Comparison of ENCODE assay signal across 8 cellular contexts in genomic region chr2:87193336-87193735, GRCh38.
DNase-seq lines count a peak whose midpoint lies in the region; ATAC-seq and TF ChIP-seq lines count a peak whose summit lies in the region.
"Not testable (repeated sequence)": the region's sequence is repeated elsewhere in the genome, so short reads cannot be mapped to it uniquely, and the experiment has no call there.

No MANE protein-coding gene starts in this region.

- H3K27me3 ChIP-seq in heart left ventricle: not testable (repeated sequence)

- H3K9me3 ChIP-seq in heart left ventricle: not testable (repeated sequence)

- H3K4me1 ChIP-seq in heart left ventricle: not testable (repeated sequence)

- TF ChIP-seq POLR2A in heart left ventricle (IDR thresholded peaks at IDR 0.05): not testable (repeated sequence)

- H3K27me3 Mint-ChIP-seq in CD14-positive monocyte (ENCODE audit: low read depth in 3 of 3); HFFc6 (ENCODE audit: insufficient read depth); activated CD8-positive, alpha-beta memory T cell treated with anti-CD3 and anti-CD28 coated beads, Interleukin-2, amount 10 ng/mL, durations not matched to agents 7 days and 5 days; osteocyte (ENCODE audit: unreplicated experiment): not testable (repeated sequence)

- not testable (repeated sequence) for H3K36me3 Mint-ChIP-seq in CD14-positive monocyte; HFFc6 (ENCODE audit: low read depth); activated CD8-positive, alpha-beta memory T cell treated with anti-CD3 and anti-CD28 coated beads, Interleukin-2, amount 10 ng/mL, durations not matched to agents 7 days and 5 days; osteocyte (ENCODE audit: unreplicated experiment)

- TF ChIP-seq CTCF in CD14-positive monocyte (IDR thresholded peaks at IDR 0.05) (peak; percentile 17), HFFc6 (IDR thresholded peaks at IDR 0.05) (peak; percentile 20; the same call in 1 of the 2 replicates), heart left ventricle (IDR thresholded peaks at IDR 0.05) (peak in 1 of 12 donors; percentile 10), osteocyte (IDR thresholded peaks at IDR 0.05) (peak; percentile 12)

- not testable (repeated sequence) for H3K4me1 Mint-ChIP-seq in CD14-positive monocyte; HFFc6 (ENCODE audit: low read depth); activated CD8-positive, alpha-beta memory T cell treated with anti-CD3 and anti-CD28 coated beads, Interleukin-2, amount 10 ng/mL, durations not matched to agents 7 days and 5 days; osteocyte (ENCODE audit: unreplicated experiment)

- not testable (repeated sequence) for H3K27ac ChIP-seq in heart left ventricle

- not testable (repeated sequence) for H3K9me3 Mint-ChIP-seq in CD14-positive monocyte; HFFc6; activated CD8-positive, alpha-beta memory T cell treated with anti-CD3 and anti-CD28 coated beads, Interleukin-2, amount 10 ng/mL, durations not matched to agents 7 days and 5 days (ENCODE audit: low read depth); osteocyte (ENCODE audit: unreplicated experiment)

- H3K27ac Mint-ChIP-seq in CD14-positive monocyte; HFFc6; activated CD8-positive, alpha-beta memory T cell treated with anti-CD3 and anti-CD28 coated beads, Interleukin-2, amount 10 ng/mL, durations not matched to agents 7 days and 5 days; osteocyte (ENCODE audit: unreplicated experiment): not testable (repeated sequence)

- DNase-seq in CD14-positive monocyte (ENCODE audit: low spot score); HFFc6; activated CD8-positive, alpha-beta memory T cell treated with anti-CD3 and anti-CD28 coated beads, Interleukin-2, amount 10 ng/mL, durations not matched to agents 7 days and 5 days; heart left ventricle; osteocyte (ENCODE audit: extremely low spot score, unreplicated experiment): not testable (repeated sequence)
- DNase-seq in NCI-H82 (lab: John Stamatoyannopoulos, UW): peak; percentile 11

- intact Hi-C loops in CD14-positive monocyte (cut with micrococcal nuclease); heart left ventricle (cut with DNase I): not testable (repeated sequence)

- H3K4me3 Mint-ChIP-seq in CD14-positive monocyte; HFFc6; activated CD8-positive, alpha-beta memory T cell treated with anti-CD3 and anti-CD28 coated beads, Interleukin-2, amount 10 ng/mL, durations not matched to agents 7 days and 5 days; osteocyte (ENCODE audit: unreplicated experiment): not testable (repeated sequence)

- ATAC-seq in GM18867 (IDR thresholded peaks at IDR 0.05; ENCODE audit: unreplicated experiment) (peak; percentile 85), HG03159 (IDR thresholded peaks at IDR 0.05; ENCODE audit: unreplicated experiment) (peak; percentile 87), heart left ventricle (peak; percentile 69 to 90 (median 90))
- peak; percentile 72 for ATAC-seq in activated CD8-positive, alpha-beta memory T cell treated with anti-CD3 and anti-CD28 coated beads, Interleukin-2, amount 10 ng/mL, durations not matched to agents 7 days and 5 days

- WGBS in heart left ventricle, 4 donors: 13 to 40% (median 29%) methylated on average over 1 to 2 of the region's 7 CpGs

- not testable (repeated sequence) for H3K4me3 ChIP-seq in heart left ventricle

- CTCF ChIA-PET in activated CD8-positive, alpha-beta memory T cell treated with anti-CD3 and anti-CD28 coated beads, Interleukin-2, amount 10 ng/mL, durations not matched to agents 7 days and 5 days (lab: Charles Lee): not testable (repeated sequence)

- H3K36me3 ChIP-seq in heart left ventricle: not testable (repeated sequence)
